17 cellular contexts compared by ENCODE assay signal in genomic region chr7:4162845-4163564, GRCh38.
"Had no signal": no experiment of that assay in that cellular context is flagged by ENCODE, and none has a peak within 500 bp of the region (broad histone marks: within the 10 kb centered on the region; RNA-seq: fewer than 3 reads in every experiment).

No MANE protein-coding gene starts in this region.

- H3K4me1 Mint-ChIP-seq: T-cell had no signal

- H3K9me3 ChIP-seq: ascending aorta, esophagus muscularis mucosa, stomach, uterus had no signal

- H3K27me3 ChIP-seq: ascending aorta, esophagus muscularis mucosa, stomach, uterus had no signal

- H3K27ac Mint-ChIP-seq: activated CD8-positive, alpha-beta T cell treated with anti-CD3 and anti-CD28 coated beads, Interleukin-2, amount 10 ng/mL, durations not matched to agents 7 days and 5 days; progenitor cell of endocrine pancreas; T-cell had no signal

- H3K9me3 Mint-ChIP-seq: T-cell had no signal

- H3K4me3 Mint-ChIP-seq: activated CD8-positive, alpha-beta T cell treated with anti-CD3 and anti-CD28 coated beads, Interleukin-2, amount 10 ng/mL, durations not matched to agents 7 days and 5 days; T-cell had no signal

- FAIRE-seq: endometrium, islet of Langerhans had no signal

- H3K36me3 Mint-ChIP-seq: T-cell had no signal

- ATAC-seq: activated CD8-positive, alpha-beta T cell treated with anti-CD3 and anti-CD28 coated beads, Interleukin-2, amount 10 ng/mL, durations not matched to agents 7 days and 5 days; T-cell had no signal

- H3K27me3 Mint-ChIP-seq: progenitor cell of endocrine pancreas, T-cell had no signal

- H3K36me3 ChIP-seq: esophagus muscularis mucosa, stomach, uterus, WERI-Rb-1 had no signal

- H3K27ac ChIP-seq: ascending aorta, esophagus muscularis mucosa, stomach, uterus, WERI-Rb-1 had no signal

- H3K4me3 ChIP-seq: ascending aorta, esophagus muscularis mucosa, stomach, uterus had no signal

- H3K4me1 ChIP-seq: ascending aorta, stomach, uterus had no signal

- DNase-seq: activated CD4-positive, alpha-beta T cell treated with anti-CD3 and anti-CD28 coated beads for 4 hours; activated CD8-positive, alpha-beta memory T cell treated with anti-CD3 and anti-CD28 coated beads, Interleukin-2, amount 50 U/mL, for 48 hours; activated CD8-positive, alpha-beta T cell treated with anti-CD3 and anti-CD28 coated beads, Interleukin-2, amount 10 ng/mL, durations not matched to agents 7 days and 5 days; foreskin fibroblast; mesendoderm; stimulated activated CD4-positive, alpha-beta T cell treated with anti-CD3 and anti-CD28 coated beads, Interleukin-15, amount 100 ng/mL, for 24 hours; stimulated activated CD4-positive, alpha-beta T cell treated with anti-CD3 and anti-CD28 coated beads, Interleukin-4, amount 100 ng/mL, for 24 hours; stomach; T-cell; T1000; uterus; WERI-Rb-1 had no signal
